Comparison of ENCODE assay signal across 12 cellular contexts in genomic region chr12:31962076-31962475, GRCh38. TPM values are rescaled to one million over a fixed set of nuclear protein-coding genes. Genes with fewer than 3 reads are reported as not detected.
A peak's percentile ranks its signal among the peaks of the same experiment; 100 is the strongest.
DNase-seq lines count a peak whose midpoint lies in the region; ATAC-seq and TF ChIP-seq lines count a peak whose summit lies in the region.
"Had no signal": no experiment of that assay in that cellular context is flagged by ENCODE, and none has a peak within 500 bp of the region (broad histone marks: within the 10 kb centered on the region; RNA-seq: fewer than 3 reads in every experiment).

No MANE protein-coding gene starts in this region.

- peaks cover 70% of the 10 kb centered on the region for H3K4me1 ChIP-seq in CD4-positive, CD25-positive, alpha-beta regulatory T cell (ENCODE audit: control insufficient read depth, insufficient read depth, low read length, poor library complexity, severe bottlenecking)
- H3K4me1 ChIP-seq in HUES48 (ENCODE audit: control insufficient read depth, insufficient read depth, low read length) = peaks cover 34% of the 10 kb centered on the region

- H3K27ac ChIP-seq in CD4-positive, CD25-positive, alpha-beta regulatory T cell (ENCODE audit: insufficient read depth, low read length, poor library complexity, severe bottlenecking) = peak overlapping the region; percentile 85
- no peak overlapping the region for H3K27ac ChIP-seq in HUES48 (ENCODE audit: low read depth, low read length)

- peaks cover 11% of the 10 kb centered on the region for H3K27me3 Mint-ChIP-seq in CD4-positive, CD25-positive, alpha-beta regulatory T cell
- H3K27me3 Mint-ChIP-seq in brain = peaks cover 5% of the 10 kb centered on the region
- no peaks in the 10 kb centered on the region for H3K27me3 Mint-ChIP-seq in natural killer cell (ENCODE audit: low read depth in 2 of 2)

- peaks cover 0 to 8% (median 0%) of the 10 kb centered on the region in 7 donors for H3K9me3 Mint-ChIP-seq in CD4-positive, CD25-positive, alpha-beta regulatory T cell
- peaks cover 14 to 36% (median 25%) of the 10 kb centered on the region in 5 experiments for H3K9me3 Mint-ChIP-seq in brain
- H3K9me3 Mint-ChIP-seq in natural killer cell = peaks cover 0 to 3% of the 10 kb centered on the region in 2 donors

- peaks cover 23 to 74% (median 67%) of the 10 kb centered on the region in 4 donors for H3K4me1 Mint-ChIP-seq in CD4-positive, CD25-positive, alpha-beta regulatory T cell
- H3K4me1 Mint-ChIP-seq in brain (peaks cover 62% of the 10 kb centered on the region), natural killer cell (peaks cover 78 to 86% of the 10 kb centered on the region in 2 donors)

- peak overlapping the region; percentile 93 to 97 (median 93) for H3K27ac Mint-ChIP-seq in CD4-positive, CD25-positive, alpha-beta regulatory T cell
- no peak overlapping the region for H3K27ac Mint-ChIP-seq in brain
- H3K27ac Mint-ChIP-seq in natural killer cell = peak overlapping the region; percentile 90 to 94

- TF ChIP-seq CTCF in brain (conservative IDR thresholded peaks at IDR 0.05) = no peak
- TF ChIP-seq CTCF in natural killer cell (IDR thresholded peaks at IDR 0.05) = no peak

- peaks cover 69% of the 10 kb centered on the region for H3K36me3 Mint-ChIP-seq in CD4-positive, CD25-positive, alpha-beta regulatory T cell
- peaks cover 58% of the 10 kb centered on the region for H3K36me3 Mint-ChIP-seq in brain
- H3K36me3 Mint-ChIP-seq in natural killer cell = peaks cover 23% of the 10 kb centered on the region

- H3K9ac ChIP-seq in HUES48 (ENCODE audit: low read depth, low read length) = no peak overlapping the region

- no peak for ATAC-seq in CD4-positive, CD25-positive, alpha-beta regulatory T cell (ENCODE audit: low read depth in 2 of 2)
- ATAC-seq in natural killer cell = no peak
- ATAC-seq in HG03097 (IDR thresholded peaks at IDR 0.05; ENCODE audit: low FRiP score, unreplicated experiment) = no peak
- no peak for ATAC-seq in SK-N-SH treated with all-trans-retinoic acid at 6 μM for 48 hours
- ATAC-seq: HepG2 had no signal

- peak overlapping the region; percentile 93 to 100 (median 98) for H3K4me3 Mint-ChIP-seq in CD4-positive, CD25-positive, alpha-beta regulatory T cell
- H3K4me3 Mint-ChIP-seq in brain (peak overlapping the region in 4 of 5 experiments; percentile 38 to 96 (median 92)), natural killer cell (peak overlapping the region; percentile 67)

- intact Hi-C loops in natural killer cell (cut with micrococcal nuclease) = no loop called here

- no peaks in the 10 kb centered on the region for H3K27me3 ChIP-seq in CD4-positive, CD25-positive, alpha-beta regulatory T cell (ENCODE audit: control insufficient read depth, insufficient read depth, low read length)
- no peaks in the 10 kb centered on the region for H3K27me3 ChIP-seq in HUES48 (ENCODE audit: control insufficient read depth, insufficient read depth, low read length)

- peaks cover 52% of the 10 kb centered on the region for H3K36me3 ChIP-seq in CD4-positive, CD25-positive, alpha-beta regulatory T cell (ENCODE audit: control insufficient read depth, insufficient read depth, low read length)
- peaks cover 55% of the 10 kb centered on the region for H3K36me3 ChIP-seq in HUES48 (ENCODE audit: control insufficient read depth, insufficient read depth, low read length)

- DNase-seq in CD4-positive, CD25-positive, alpha-beta regulatory T cell = no peak
- DNase-seq in natural killer cell (no peak), MV-4-11 (lab: John Stamatoyannopoulos, UW) (no peak), amniotic stem cell (lab: John Stamatoyannopoulos, UW) (no peak)
- DNase-seq: activated CD4-positive, CD25-positive, alpha-beta regulatory T cell treated with anti-CD3 and anti-CD28 coated beads, Interleukin-2, amount 50 U/mL, for 72 hours; islet precursor cell; NCI-H2107 had no signal

- no peaks in the 10 kb centered on the region for H3K9me3 ChIP-seq in CD4-positive, CD25-positive, alpha-beta regulatory T cell (ENCODE audit: control insufficient read depth in 2 of 2, low read length in 2 of 2)
- no peaks in the 10 kb centered on the region for H3K9me3 ChIP-seq in HUES48 (ENCODE audit: control insufficient read depth, insufficient read depth, low read length)

- H3K4me3 ChIP-seq in CD4-positive, CD25-positive, alpha-beta regulatory T cell (ENCODE audit: low read depth, low read length) = peak overlapping the region; percentile 98
- H3K4me3 ChIP-seq in HUES48 (ENCODE audit: low read depth, low read length) = peak overlapping the region; percentile 81; the same call in 1 of the 2 replicates

TF ChIP-seq in SK-N-SH treated with all-trans-retinoic acid at 6 μM for 48 hours, 23 proteins besides CTCF, POLR2A, EP300 and RAD21 (continues in another document):
- no peak for TF ChIP-seq RARB (CRISPR knock-in tag; IDR thresholded peaks at IDR 0.05)
- no peak for TF ChIP-seq CREB5 (CRISPR knock-in tag; IDR thresholded peaks at IDR 0.05; ENCODE audit: low read depth)
- TF ChIP-seq, protein P1, sequence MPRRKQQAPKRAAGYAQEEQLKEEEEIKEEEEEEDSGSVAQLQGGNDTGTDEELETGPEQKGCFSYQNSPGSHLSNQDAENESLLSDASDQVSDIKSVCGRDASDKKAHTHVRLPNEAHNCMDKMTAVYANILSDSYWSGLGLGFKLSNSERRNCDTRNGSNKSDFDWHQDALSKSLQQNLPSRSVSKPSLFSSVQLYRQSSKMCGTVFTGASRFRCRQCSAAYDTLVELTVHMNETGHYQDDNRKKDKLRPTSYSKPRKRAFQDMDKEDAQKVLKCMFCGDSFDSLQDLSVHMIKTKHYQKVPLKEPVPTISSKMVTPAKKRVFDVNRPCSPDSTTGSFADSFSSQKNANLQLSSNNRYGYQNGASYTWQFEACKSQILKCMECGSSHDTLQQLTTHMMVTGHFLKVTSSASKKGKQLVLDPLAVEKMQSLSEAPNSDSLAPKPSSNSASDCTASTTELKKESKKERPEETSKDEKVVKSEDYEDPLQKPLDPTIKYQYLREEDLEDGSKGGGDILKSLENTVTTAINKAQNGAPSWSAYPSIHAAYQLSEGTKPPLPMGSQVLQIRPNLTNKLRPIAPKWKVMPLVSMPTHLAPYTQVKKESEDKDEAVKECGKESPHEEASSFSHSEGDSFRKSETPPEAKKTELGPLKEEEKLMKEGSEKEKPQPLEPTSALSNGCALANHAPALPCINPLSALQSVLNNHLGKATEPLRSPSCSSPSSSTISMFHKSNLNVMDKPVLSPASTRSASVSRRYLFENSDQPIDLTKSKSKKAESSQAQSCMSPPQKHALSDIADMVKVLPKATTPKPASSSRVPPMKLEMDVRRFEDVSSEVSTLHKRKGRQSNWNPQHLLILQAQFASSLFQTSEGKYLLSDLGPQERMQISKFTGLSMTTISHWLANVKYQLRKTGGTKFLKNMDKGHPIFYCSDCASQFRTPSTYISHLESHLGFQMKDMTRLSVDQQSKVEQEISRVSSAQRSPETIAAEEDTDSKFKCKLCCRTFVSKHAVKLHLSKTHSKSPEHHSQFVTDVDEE (CRISPR knock-in tag; IDR thresholded peaks at IDR 0.05) = no peak
- no peak for TF ChIP-seq ISL1 (CRISPR knock-in tag; IDR thresholded peaks at IDR 0.05)
- TF ChIP-seq SNAI2 (CRISPR knock-in tag; IDR thresholded peaks at IDR 0.05) = no peak
- no peak for TF ChIP-seq GLIS3 (CRISPR knock-in tag; IDR thresholded peaks at IDR 0.05)
- TF ChIP-seq, protein P2, sequence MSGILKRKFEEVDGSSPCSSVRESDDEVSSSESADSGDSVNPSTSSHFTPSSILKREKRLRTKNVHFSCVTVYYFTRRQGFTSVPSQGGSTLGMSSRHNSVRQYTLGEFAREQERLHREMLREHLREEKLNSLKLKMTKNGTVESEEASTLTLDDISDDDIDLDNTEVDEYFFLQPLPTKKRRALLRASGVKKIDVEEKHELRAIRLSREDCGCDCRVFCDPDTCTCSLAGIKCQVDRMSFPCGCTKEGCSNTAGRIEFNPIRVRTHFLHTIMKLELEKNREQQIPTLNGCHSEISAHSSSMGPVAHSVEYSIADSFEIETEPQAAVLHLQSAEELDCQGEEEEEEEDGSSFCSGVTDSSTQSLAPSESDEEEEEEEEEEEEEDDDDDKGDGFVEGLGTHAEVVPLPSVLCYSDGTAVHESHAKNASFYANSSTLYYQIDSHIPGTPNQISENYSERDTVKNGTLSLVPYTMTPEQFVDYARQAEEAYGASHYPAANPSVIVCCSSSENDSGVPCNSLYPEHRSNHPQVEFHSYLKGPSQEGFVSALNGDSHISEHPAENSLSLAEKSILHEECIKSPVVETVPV (CRISPR knock-in tag; IDR thresholded peaks at IDR 0.05) = no peak
- TF ChIP-seq OSR1 (CRISPR knock-in tag; IDR thresholded peaks at IDR 0.05) = no peak
- TF ChIP-seq, protein P3, sequence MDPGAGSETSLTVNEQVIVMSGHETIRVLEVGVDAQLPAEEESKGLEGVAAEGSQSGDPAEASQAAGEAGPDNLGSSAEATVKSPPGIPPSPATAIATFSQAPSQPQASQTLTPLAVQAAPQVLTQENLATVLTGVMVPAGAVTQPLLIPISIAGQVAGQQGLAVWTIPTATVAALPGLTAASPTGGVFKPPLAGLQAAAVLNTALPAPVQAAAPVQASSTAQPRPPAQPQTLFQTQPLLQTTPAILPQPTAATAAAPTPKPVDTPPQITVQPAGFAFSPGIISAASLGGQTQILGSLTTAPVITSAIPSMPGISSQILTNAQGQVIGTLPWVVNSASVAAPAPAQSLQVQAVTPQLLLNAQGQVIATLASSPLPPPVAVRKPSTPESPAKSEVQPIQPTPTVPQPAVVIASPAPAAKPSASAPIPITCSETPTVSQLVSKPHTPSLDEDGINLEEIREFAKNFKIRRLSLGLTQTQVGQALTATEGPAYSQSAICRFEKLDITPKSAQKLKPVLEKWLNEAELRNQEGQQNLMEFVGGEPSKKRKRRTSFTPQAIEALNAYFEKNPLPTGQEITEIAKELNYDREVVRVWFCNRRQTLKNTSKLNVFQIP (CRISPR knock-in tag; IDR thresholded peaks at IDR 0.05; ENCODE audit: borderline replicate concordance, low read depth) = no peak
- TF ChIP-seq PPARA (CRISPR knock-in tag; IDR thresholded peaks at IDR 0.05; ENCODE audit: borderline replicate concordance) = no peak
- no peak for TF ChIP-seq ESRRG (CRISPR knock-in tag; IDR thresholded peaks at IDR 0.05)
- no peak for TF ChIP-seq ZNF565 (CRISPR knock-in tag; conservative IDR thresholded peaks at IDR 0.05; ENCODE audit: low read depth)

RNA-seq across cellular contexts. Expression of gene RESF1, which starts 2.9 kb away (rescaled TPM):
- total RNA-seq in CD4-positive, CD25-positive, alpha-beta regulatory T cell = 282 TPM
- polyA plus RNA-seq in CD4-positive, CD25-positive, alpha-beta regulatory T cell = 100 to 1,000 TPM; 151 to 203 (median 172) TPM
- polyA plus RNA-seq in brain (ENCODE audit: insufficient read depth, low read depth, low replicate concordance) = 4.1 TPM
- 100 to 1,000 TPM; 144 to 209 (median 184) TPM for total RNA-seq in natural killer cell

Comparison
In these comparisons a context has a peak if more than half of its experiments do, and no peak if none do; other contexts are left out.
1. H3K27ac Mint-ChIP-seq: peak in CD4-positive, CD25-positive, alpha-beta regulatory T cell (3 of 3) and natural killer cell (2 of 2); none in brain (0 of 5).
2. Peak in every context shown above with its lines, with median percentiles within 50 percentile points of each other: H3K4me3 Mint-ChIP-seq.